In the genomic region with DNA sequence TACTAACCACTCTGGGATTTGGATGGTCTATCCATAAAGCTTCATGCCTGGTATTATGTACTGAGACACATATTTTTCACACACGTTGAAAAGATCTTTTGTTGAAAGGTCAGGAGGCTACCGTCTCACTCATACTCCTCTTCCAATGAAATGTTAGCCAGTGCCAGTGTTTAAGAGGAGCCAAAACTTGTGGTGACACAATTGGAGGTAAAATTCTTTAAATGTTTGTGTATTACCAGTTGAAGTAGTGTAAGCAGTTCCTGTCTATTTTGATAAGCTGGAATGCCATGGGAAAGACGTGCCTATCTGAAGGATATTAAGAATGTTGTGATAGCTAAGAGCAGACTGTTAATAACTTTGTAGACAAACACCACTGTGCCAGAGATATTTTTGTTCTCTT, we compare ENCODE assay signal across 16 cellular contexts. TPM values are rescaled to one million over a fixed set of nuclear protein-coding genes. Genes with fewer than 3 reads are reported as not detected.
DNase-seq lines count a peak whose midpoint lies in the region; ATAC-seq and TF ChIP-seq lines count a peak whose summit lies in the region.
"Had no signal": no experiment of that assay in that cellular context is flagged by ENCODE, and none has a peak within 500 bp of the region (broad histone marks: within the 10 kb centered on the region; RNA-seq: fewer than 3 reads in every experiment).

No MANE protein-coding gene starts in this region.

- no peak overlapping the region for H3K9ac ChIP-seq in neural progenitor cell

- H3K36me3 Mint-ChIP-seq in neural progenitor cell, result peaks cover 51% of the 10 kb centered on the region

- WGBS in psoas muscle, 3 donors, result 29 to 36% (median 30%) methylated on average over 3 of the region's 3 CpGs

- peak in 3 of 4 donors; percentile 37 to 51 (median 47) for ATAC-seq in psoas muscle
- ATAC-seq in GM18858 (IDR thresholded peaks at IDR 0.05; ENCODE audit: unreplicated experiment), result no peak
- ATAC-seq: activated T-cell treated with anti-CD3 and anti-CD28 coated beads, Interleukin-2, amount 50 U/mL, for 72 hours had no signal

- no peaks in the 10 kb centered on the region for H3F3A ChIP-seq in neural progenitor cell (ENCODE audit: low read depth)

- H2AFZ ChIP-seq in neural progenitor cell (replicated peaks), result no peak overlapping the region

- no peak overlapping the region for H3K27ac Mint-ChIP-seq in neural progenitor cell
- H3K27ac Mint-ChIP-seq: activated T-cell treated with anti-CD3 and anti-CD28 coated beads, Interleukin-2, amount 50 U/mL, for 72 hours; T-helper 1 cell treated with Interleukin-12 subunit alpha and Interleukin-12 subunit beta and Interleukin-4 antibody, amounts not matched to agents 30 μg/mL and 1 μg/mL, for 36 hours had no signal

- DNase-seq in Daoy (ENCODE audit: low read depth) (peak; percentile 32), SJSA1 (ENCODE audit: low read depth in 1 of 2, low spot score in 2 of 2) (peak in 1 of 2 experiments; percentile 82), cardiac muscle cell (ENCODE audit: low read depth in 1 of 2, low spot score in 1 of 2) (peak; percentile 66 to 88), psoas muscle (no peak), RKO (ENCODE audit: low spot score) (no peak), cortex of kidney (lab: John Stamatoyannopoulos, UW) (no peak), neural progenitor cell (ENCODE audit: low spot score) (no peak)
- DNase-seq: activated T-cell treated with anti-CD3 and anti-CD28 coated beads, Interleukin-2, amount 50 U/mL, for 72 hours; CD4-positive, alpha-beta memory T cell; MG63; NCI-H2227 treated with DMSO at 0.1 percent for 48 hours; right lobe of liver had no signal

- H3K9me3 ChIP-seq in SJSA1 (replicated peaks), result no peaks in the 10 kb centered on the region
- no peaks in the 10 kb centered on the region for H3K9me3 ChIP-seq in cardiac muscle cell (ENCODE audit: low read depth)
- no peaks in the 10 kb centered on the region for H3K9me3 ChIP-seq in psoas muscle
- no peaks in the 10 kb centered on the region for H3K9me3 ChIP-seq in neural progenitor cell (ENCODE audit: low read depth)
- H3K9me3 ChIP-seq: MG63, right lobe of liver had no signal

- H3K27me3 ChIP-seq in SJSA1 (replicated peaks), result no peaks in the 10 kb centered on the region
- no peaks in the 10 kb centered on the region for H3K27me3 ChIP-seq in cardiac muscle cell
- H3K27me3 ChIP-seq in psoas muscle (ENCODE audit: insufficient read depth in 3 of 3, low read length in 2 of 3), result no peaks in the 10 kb centered on the region
- H3K27me3 ChIP-seq in neural progenitor cell, result no peaks in the 10 kb centered on the region
- H3K27me3 ChIP-seq: MG63, right lobe of liver had no signal

- no peaks in the 10 kb centered on the region for H3K4me1 Mint-ChIP-seq in neural progenitor cell

- H4K20me1 ChIP-seq in neural progenitor cell (ENCODE audit: low read depth), result peaks cover 16% of the 10 kb centered on the region

- H3K4me2 ChIP-seq in neural progenitor cell, result no peak overlapping the region

- no peak overlapping the region for H3K4me3 Mint-ChIP-seq in neural progenitor cell
- H3K4me3 Mint-ChIP-seq: activated T-cell treated with anti-CD3 and anti-CD28 coated beads, Interleukin-2, amount 50 U/mL, for 72 hours; CD4-positive, alpha-beta memory T cell; T-helper 1 cell treated with Interleukin-12 subunit alpha and Interleukin-12 subunit beta and Interleukin-4 antibody, amounts not matched to agents 30 μg/mL and 1 μg/mL, for 36 hours had no signal

- no peaks in the 10 kb centered on the region for H3K9me3 Mint-ChIP-seq in neural progenitor cell
- H3K9me3 Mint-ChIP-seq: activated T-cell treated with anti-CD3 and anti-CD28 coated beads, Interleukin-2, amount 50 U/mL, for 72 hours; CD4-positive, alpha-beta memory T cell; T-helper 1 cell treated with Interleukin-12 subunit alpha and Interleukin-12 subunit beta and Interleukin-4 antibody, amounts not matched to agents 30 μg/mL and 1 μg/mL, for 36 hours had no signal

- TF ChIP-seq CTCF in cardiac muscle cell (IDR thresholded peaks at IDR 0.05; ENCODE audit: low read depth, low read length), result no peak
- no peak for TF ChIP-seq CTCF in psoas muscle (IDR thresholded peaks at IDR 0.05)
- TF ChIP-seq CTCF in neural progenitor cell (IDR thresholded peaks at IDR 0.05), result no peak

- H3K4me3 ChIP-seq in SJSA1 (no peak overlapping the region), cardiac muscle cell (no peak overlapping the region), psoas muscle (no peak overlapping the region), neural progenitor cell (no peak overlapping the region)
- H3K4me3 ChIP-seq: MG63, right lobe of liver had no signal

- peaks cover 3% of the 10 kb centered on the region for H3K27me3 Mint-ChIP-seq in neural progenitor cell (ENCODE audit: insufficient read depth, low read depth)
- H3K27me3 Mint-ChIP-seq: CD4-positive, alpha-beta memory T cell had no signal

- peaks cover 83% of the 10 kb centered on the region for H3K36me3 ChIP-seq in SJSA1
- peaks cover 47% of the 10 kb centered on the region for H3K36me3 ChIP-seq in cardiac muscle cell
- peaks cover 6 to 77% of the 10 kb centered on the region in 2 donors for H3K36me3 ChIP-seq in psoas muscle (ENCODE audit: insufficient read depth in 1 of 2, low read depth in 1 of 2)
- H3K36me3 ChIP-seq in neural progenitor cell, result peaks cover 31% of the 10 kb centered on the region

- peaks cover 95% of the 10 kb centered on the region for H3K79me2 ChIP-seq in neural progenitor cell (ENCODE audit: low read depth)

- H3K4me1 ChIP-seq in SJSA1 (replicated peaks) (peaks cover 15% of the 10 kb centered on the region), cardiac muscle cell (ENCODE audit: low read depth) (peaks cover 7% of the 10 kb centered on the region), psoas muscle (peaks cover 5% of the 10 kb centered on the region), neural progenitor cell (no peaks in the 10 kb centered on the region)
- H3K4me1 ChIP-seq: right lobe of liver had no signal

- intact Hi-C loops in psoas muscle (cut with DNase I), result no loop called here

- peak overlapping the region; percentile 23 for H3K27ac ChIP-seq in SJSA1
- H3K27ac ChIP-seq in cardiac muscle cell, result peak overlapping the region; percentile 86
- peak overlapping the region; percentile 21 for H3K27ac ChIP-seq in psoas muscle
- no peak overlapping the region for H3K27ac ChIP-seq in neural progenitor cell
- H3K27ac ChIP-seq: HL-60, right lobe of liver had no signal

RNA-seq across cellular contexts. Expression of gene MARCHF7, which starts 32.1 kb away (rescaled TPM):
- 89.0 and 104 TPM in 2 replicates for total RNA-seq in Daoy (2014; rRNA removed; shearing (Covaris generic))
- total RNA-seq in SJSA1 (2014; rRNA removed; shearing (Covaris generic)), result 129 and 225 TPM in 2 replicates
- total RNA-seq in cardiac muscle cell (112 and 155 TPM in 2 replicates), psoas muscle (100 to 1,000 TPM in 1 of 4 donors, 10 to 100 TPM in 3; 72.6 to 104 (median 89.0) TPM), neural progenitor cell (ENCODE audit: low replicate concordance) (232 and 394 TPM in 2 replicates)
- polyA plus RNA-seq in cardiac muscle cell (118 and 196 TPM in 2 replicates), psoas muscle (10 to 100 TPM; 51.2 to 97.7 (median 58.6) TPM)

RNA-seq across cellular contexts. Expression of gene CD302, which starts 53.6 kb away (rescaled TPM):
- total RNA-seq in Daoy (2014; rRNA removed; shearing (Covaris generic)), result 2.3 and 2.8 TPM in 2 replicates
- total RNA-seq in SJSA1 (2014; rRNA removed; shearing (Covaris generic)), result 12.6 and 16.4 TPM in 2 replicates
- total RNA-seq in cardiac muscle cell, result 0.07 and 0.42 TPM in 2 replicates
- polyA plus RNA-seq in cardiac muscle cell, result 0.65 and 1.3 TPM in 2 replicates
- total RNA-seq in psoas muscle, result 1 to 10 TPM; 4.6 to 7.5 (median 5.3) TPM
- 1 to 10 TPM; 2.7 to 3.1 (median 3.1) TPM for polyA plus RNA-seq in psoas muscle
- 0.40 and 1.1 TPM in 2 replicates for total RNA-seq in neural progenitor cell (ENCODE audit: low replicate concordance)
- total RNA-seq: OCI-LY7 had no signal

Comparison
In these comparisons a context has a peak if more than half of its experiments do, and no peak if none do; other contexts are left out.
1. DNase-seq: peak in Daoy (single experiment) and cardiac muscle cell (2 of 2); none in psoas muscle (0 of 2), RKO (single experiment), cortex of kidney (single experiment) and neural progenitor cell (single experiment).